In the genomic region with DNA sequence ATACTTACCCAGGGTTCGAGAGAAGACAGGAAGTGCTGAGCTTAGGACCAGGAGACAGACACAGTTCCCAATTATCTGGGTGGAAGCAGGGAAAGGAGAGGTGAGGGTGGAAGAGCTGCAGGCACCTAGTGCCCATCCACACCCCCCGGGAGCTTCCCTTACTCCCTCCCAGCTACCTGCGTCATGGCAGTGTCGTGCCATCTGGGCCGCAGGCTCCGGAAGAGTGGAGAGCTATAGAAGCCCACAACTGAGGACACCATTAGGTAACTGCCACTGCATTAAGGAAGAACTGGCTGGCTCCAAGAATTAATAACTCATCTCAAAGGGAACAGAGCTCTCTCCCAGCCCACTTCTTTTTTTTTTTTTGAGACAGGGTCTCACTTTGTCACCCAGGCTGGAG, we compare ENCODE assay signal across 25 cellular contexts. TPM values are rescaled to one million over a fixed set of nuclear protein-coding genes. Genes with fewer than 3 reads are reported as not detected.
DNase-seq lines count a peak whose midpoint lies in the region; ATAC-seq and TF ChIP-seq lines count a peak whose summit lies in the region.
"Had no signal": no experiment of that assay in that cellular context is flagged by ENCODE, and none has a peak within 500 bp of the region (broad histone marks: within the 10 kb centered on the region; RNA-seq: fewer than 3 reads in every experiment).

No MANE protein-coding gene starts in this region.

- H3K36me3 Mint-ChIP-seq in endothelial cell (ENCODE audit: low read depth, unreplicated experiment) (peaks cover 62% of the 10 kb centered on the region), neural crest cell (ENCODE audit: low read depth) (peaks cover 5% of the 10 kb centered on the region)

- peak overlapping the region; percentile 67 for H3K4me3 Mint-ChIP-seq in endothelial cell (ENCODE audit: unreplicated experiment)
- H3K4me3 Mint-ChIP-seq in neural crest cell, result no peak overlapping the region
- H3K4me3 Mint-ChIP-seq: CD14-positive monocyte; CD4-positive, alpha-beta memory T cell; CD4-positive, CD25-positive, alpha-beta regulatory T cell; CD8-positive, alpha-beta memory T cell had no signal

- H3K9me3 Mint-ChIP-seq in endothelial cell (ENCODE audit: unreplicated experiment) (no peaks in the 10 kb centered on the region), neural crest cell (no peaks in the 10 kb centered on the region)
- H3K9me3 Mint-ChIP-seq: CD4-positive, alpha-beta memory T cell; CD4-positive, CD25-positive, alpha-beta regulatory T cell; CD8-positive, alpha-beta memory T cell had no signal

- ATAC-seq in GM19351 (IDR thresholded peaks at IDR 0.05; ENCODE audit: unreplicated experiment), result no peak
- ATAC-seq in HG02840 (IDR thresholded peaks at IDR 0.05; ENCODE audit: low FRiP score, unreplicated experiment), result no peak
- ATAC-seq: GM12878 had no signal

- TF ChIP-seq CTCF in endothelial cell (IDR thresholded peaks at IDR 0.05; ENCODE audit: unreplicated experiment), result no peak
- no peak for TF ChIP-seq CTCF in neural crest cell (conservative IDR thresholded peaks at IDR 0.05)

- H3K27ac Mint-ChIP-seq in endothelial cell (ENCODE audit: unreplicated experiment) (no peak overlapping the region), neural crest cell (ENCODE audit: unreplicated experiment) (peak overlapping the region; percentile 75)
- H3K27ac Mint-ChIP-seq: CD14-positive monocyte; CD4-positive, alpha-beta memory T cell; CD4-positive, CD25-positive, alpha-beta regulatory T cell; CD8-positive, alpha-beta memory T cell had no signal

- H3K27me3 Mint-ChIP-seq in endothelial cell (ENCODE audit: unreplicated experiment) (peaks cover 12% of the 10 kb centered on the region), neural crest cell (ENCODE audit: low read depth) (peaks cover 6% of the 10 kb centered on the region)

- DNase-seq in endothelial cell (ENCODE audit: low spot score) (no peak), neural crest cell (ENCODE audit: low read depth, low spot score) (no peak), posterior vena cava (ENCODE audit: low spot score) (peak; percentile 62), NCI-H526 (lab: John Stamatoyannopoulos, UW) (no peak)
- DNase-seq: 8988T; ACHN; BE2C; C1 segment of cervical spinal cord; CD4-positive, alpha-beta memory T cell; CD4-positive, CD25-positive, alpha-beta regulatory T cell; CD8-positive, alpha-beta memory T cell; COR-L47; DMS 273 treated with DMSO at 0.1 percent for 48 hours; DMS153; DMS53; DMS79; DND-41; EL; GDM1 had no signal

- intact Hi-C loops in posterior vena cava (cut with DNase I), result no loop called here

- H3K4me1 Mint-ChIP-seq in endothelial cell (ENCODE audit: unreplicated experiment), result peaks cover 21% of the 10 kb centered on the region
- H3K4me1 Mint-ChIP-seq in neural crest cell, result peaks cover 6% of the 10 kb centered on the region

RNA-seq across cellular contexts. Expression of gene DHH, which starts 5.8 kb away (rescaled TPM):
- 0.46 TPM for total RNA-seq in endothelial cell (ENCODE audit: unreplicated experiment)
- 1.5 TPM in 2 replicates for total RNA-seq in neural crest cell
- 1 to 10 TPM in 1 of 2 donors, under 1 TPM in 1; 0.93 to 2.7 TPM for total RNA-seq in posterior vena cava
- total RNA-seq: Daoy, G401, GM12878 had no signal

RNA-seq across cellular contexts. Expression of gene LMBR1L, which starts 10.3 kb away (rescaled TPM):
- total RNA-seq in endothelial cell (ENCODE audit: unreplicated experiment) (175 TPM), neural crest cell (101 TPM in 2 replicates), posterior vena cava (10 to 100 TPM; 37.7 to 40.8 TPM)

RNA-seq across cellular contexts. Expression of gene RHEBL1, which starts 30.6 kb away (rescaled TPM):
- total RNA-seq in endothelial cell (ENCODE audit: unreplicated experiment), result 3.2 TPM
- 1.2 and 2.1 TPM in 2 replicates for total RNA-seq in neural crest cell
- total RNA-seq in posterior vena cava, result under 1 TPM in 1 of 2 donors, not detected in 1; 0.38 TPM

RNA-seq across cellular contexts. Expression of gene TUBA1B, which starts 30.8 kb away (rescaled TPM):
- total RNA-seq in endothelial cell (ENCODE audit: unreplicated experiment) (915 TPM), neural crest cell (3,094 and 3,153 TPM in 2 replicates), posterior vena cava (100 to 1,000 TPM; 763 to 783 TPM)

RNA-seq across cellular contexts. Expression of gene KMT2D, which starts 39.8 kb away (rescaled TPM):
- total RNA-seq in endothelial cell (ENCODE audit: unreplicated experiment) (135 TPM), neural crest cell (99.8 and 107 TPM in 2 replicates), posterior vena cava (10 to 100 TPM; 59.5 to 63.3 TPM)
